Comparison of ENCODE assay signal across 8 cellular contexts in the genomic region with DNA sequence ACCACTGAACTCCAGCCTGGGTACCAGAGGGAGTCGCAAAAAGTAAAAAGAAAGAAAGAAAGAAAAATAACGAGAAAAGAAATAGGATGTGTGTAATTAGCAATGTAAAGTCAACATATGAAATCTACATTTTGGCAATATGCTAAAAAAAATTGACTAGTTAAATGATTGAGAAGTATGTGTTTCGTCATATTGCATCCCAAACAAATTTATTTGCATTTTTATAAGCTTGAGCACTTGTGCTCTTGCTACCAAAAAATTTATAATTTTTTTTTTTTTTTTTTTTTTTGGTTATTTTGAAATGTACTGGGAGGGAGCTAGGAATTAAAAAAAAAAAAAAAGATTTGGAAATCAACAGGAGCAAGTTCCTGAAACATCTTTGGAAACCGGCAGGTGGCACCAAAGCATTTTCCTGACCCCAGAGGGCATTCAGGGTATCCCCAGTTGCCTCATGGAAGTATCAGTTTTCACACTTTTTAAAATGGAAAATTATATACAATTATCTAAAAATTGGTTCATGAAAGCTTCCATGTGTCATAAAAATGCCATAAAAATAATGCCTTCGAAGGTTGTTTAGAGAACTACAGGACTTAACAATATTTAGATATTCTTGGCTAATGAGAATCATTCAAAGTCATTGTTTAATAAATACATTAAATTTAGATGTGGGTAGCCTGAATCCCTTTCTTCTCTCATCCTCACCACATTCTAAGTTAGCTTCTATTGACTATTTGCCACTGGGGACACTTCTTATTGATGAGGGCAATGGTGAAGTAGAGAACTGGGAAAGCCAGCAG.
A peak's percentile ranks its signal among the peaks of the same experiment; 100 is the strongest.
DNase-seq lines count a peak whose midpoint lies in the region; ATAC-seq and TF ChIP-seq lines count a peak whose summit lies in the region.

No MANE protein-coding gene starts in this region.

- DNase-seq in Ammon's horn (ENCODE audit: low spot score) (peak; percentile 69), GM13977 (ENCODE audit: low spot score) (no peak), NCI-H446 (lab: John Stamatoyannopoulos, UW) (peak; percentile 9 to 54), T47D (ENCODE audit: low read depth in 1 of 2, low spot score in 1 of 2) (peak; percentile 31 to 71), kidney glomerular epithelial cell (lab: John Stamatoyannopoulos, UW) (peak; percentile 2), NCI-H128 (lab: John Stamatoyannopoulos, UW; ENCODE audit: unreplicated experiment) (no peak)
- DNase-seq in activated effector memory CD4-positive, alpha-beta T cell treated with Interleukin-2 at 50 U/mL for 16 hours = no peak

- in situ Hi-C loops in GM13977 (cut with MboI; ENCODE audit: low pct_unique_long_range_greater_than_20kb, low sequenced_read_pairs, unreplicated experiment) (no loop called here), T47D (cut with HindIII; ENCODE audit: low pct_unique_long_range_greater_than_20kb, low sequenced_read_pairs) (no loop called here)

- TF ChIP-seq CTCF in GM13977 (IDR thresholded peaks at IDR 0.05; ENCODE audit: extremely low read depth, insufficient read depth, missing control alignments) = peak; percentile 26

- no peak for ATAC-seq in GM19467 (IDR thresholded peaks at IDR 0.05; ENCODE audit: unreplicated experiment)

Comparison
In these comparisons a context has a peak if more than half of its experiments do, and no peak if none do; other contexts are left out.
1. DNase-seq: peak in Ammon's horn (single experiment), NCI-H446 (2 of 2), T47D (2 of 2) and kidney glomerular epithelial cell (single experiment); none in GM13977 (single experiment), activated effector memory CD4-positive, alpha-beta T cell treated with Interleukin-2 at 50 U/mL for 16 hours (single experiment) and NCI-H128 (single experiment).